8 cellular contexts compared by ENCODE assay signal in genomic region chr1:84753516-84754375, GRCh38.
DNase-seq lines count a peak whose midpoint lies in the region; ATAC-seq and TF ChIP-seq lines count a peak whose summit lies in the region.

No MANE protein-coding gene starts in this region.

- intact Hi-C loops in dorsolateral prefrontal cortex (cut with DNase I), result loop anchor here (2.0 to 10.0 kb wide), 8 partner anchors 59 to 619 kb away; partner anchors contain the start of genes GNG5 (in 2 of the 2), SPATA1 (in 2 of the 2), SSX2IP (in 2 of the 2) and SAMD13 (in 1 of the 2)

- H3K4me3 ChIP-seq in dorsolateral prefrontal cortex, result no peak overlapping the region

- DNase-seq in AG08395 (ENCODE audit: low spot score) (peak; percentile 68), NCI-H526 (lab: John Stamatoyannopoulos, UW) (peak; percentile 59 to 87), dorsolateral prefrontal cortex (peak; percentile 69 to 91 (median 84)), medulla oblongata (ENCODE audit: extremely low spot score) (peak; percentile 86)
- peak; percentile 76 to 81 for DNase-seq in activated CD4-positive, alpha-beta T cell treated with anti-CD3 and anti-CD28 coated beads, Interleukin-2, amount 50 U/mL, for 48 hours
- DNase-seq in stimulated activated CD8-positive, alpha-beta memory T cell treated with anti-CD3 and anti-CD28 coated beads, Interleukin-15, amount 100 ng/mL, for 24 hours (ENCODE audit: low read depth), result peak; percentile 52

- ATAC-seq in GM18867 (IDR thresholded peaks at IDR 0.05; ENCODE audit: unreplicated experiment) (peak; percentile 73), HG03378 (IDR thresholded peaks at IDR 0.05; ENCODE audit: unreplicated experiment) (peak; percentile 80)

- no peaks in the 10 kb centered on the region for H3K27me3 ChIP-seq in dorsolateral prefrontal cortex

- peak; percentile 89 to 100 (median 97) for TF ChIP-seq CTCF in dorsolateral prefrontal cortex (IDR thresholded peaks at IDR 0.05 in 54 of 56, conservative IDR thresholded peaks at IDR 0.05 in 2 of 56; ENCODE audit: low read depth in 1 of 56, partially characterized antibody in 56 of 56)

- H3K27ac ChIP-seq in dorsolateral prefrontal cortex, result peak overlapping the region in 55 of 59 donors; percentile 0 to 83 (median 58)
